Comparison of ENCODE assay signal across 31 cellular contexts in genomic region chr6:145860562-145860961, GRCh38.
"Had no signal": no experiment of that assay in that cellular context is flagged by ENCODE, and none has a peak within 500 bp of the region (broad histone marks: within the 10 kb centered on the region; RNA-seq: fewer than 3 reads in every experiment).

No MANE protein-coding gene starts in this region.

- H3K4me3 ChIP-seq: neural progenitor cell, ovary, psoas muscle, skin epidermis, smooth muscle cell, spleen, suprapubic skin, testis, tibial artery, transverse colon, upper lobe of right lung, uterus had no signal

- H3K4me2 ChIP-seq: neural progenitor cell, smooth muscle cell had no signal

- H3K4me1 ChIP-seq: neural progenitor cell, parathyroid adenoma, psoas muscle, suprapubic skin, testis, uterus had no signal

- H3K27ac ChIP-seq: neural progenitor cell, ovary, parathyroid adenoma, psoas muscle, skin epidermis, spleen, suprapubic skin, testis, tibial artery, transverse colon, upper lobe of right lung, uterus had no signal

- H3K4me1 Mint-ChIP-seq: nephron had no signal

- H2AFZ ChIP-seq: neural progenitor cell, parathyroid adenoma had no signal

- H3K36me3 ChIP-seq: neural progenitor cell, ovary, suprapubic skin, upper lobe of right lung, uterus had no signal

- H3K79me2 ChIP-seq: parathyroid adenoma had no signal

- H3K9me3 Mint-ChIP-seq: natural killer cell, type B pancreatic cell had no signal

- H3K27me3 Mint-ChIP-seq: progenitor cell of endocrine pancreas; stimulated activated memory B cell treated with anti-CD40 and anti-IgM and Interleukin-4, amounts not matched to agents 10 μg/mL and 1 μg/mL and 100 μg/mL, for 72 hours; stimulated activated naive CD8-positive, alpha-beta T cell treated with anti-CD3 and anti-CD28 coated beads, Interleukin-15, amount 100 ng/mL, for 72 hours; type B pancreatic cell had no signal

- H3K27me3 ChIP-seq: neural progenitor cell, ovary, spleen, suprapubic skin, testis, tibial artery, transverse colon, upper lobe of right lung, uterus had no signal

- H3K4me3 Mint-ChIP-seq: natural killer cell; nephron; neural progenitor cell; stimulated activated memory B cell treated with anti-CD40 and anti-IgM and Interleukin-4, amounts not matched to agents 10 μg/mL and 1 μg/mL and 100 μg/mL, for 72 hours; stimulated activated naive CD8-positive, alpha-beta T cell treated with anti-CD3 and anti-CD28 coated beads, Interleukin-15, amount 100 ng/mL, for 72 hours; type B pancreatic cell had no signal

- H3K9ac ChIP-seq: neural progenitor cell, parathyroid adenoma had no signal

- H3K27ac Mint-ChIP-seq: natural killer cell; nephron; neural progenitor cell; progenitor cell of endocrine pancreas; stimulated activated memory B cell treated with anti-CD40 and anti-IgM and Interleukin-4, amounts not matched to agents 10 μg/mL and 1 μg/mL and 100 μg/mL, for 72 hours; stimulated activated naive CD8-positive, alpha-beta T cell treated with anti-CD3 and anti-CD28 coated beads, Interleukin-15, amount 100 ng/mL, for 72 hours; type B pancreatic cell had no signal

- H3K9me3 ChIP-seq: ovary, testis, upper lobe of right lung had no signal

- DNase-seq: natural killer cell; occipital lobe; ovary; posterior cingulate gyrus; psoas muscle; right cardiac atrium; spleen; stimulated activated CD4-positive, alpha-beta T cell treated with anti-CD3 and anti-CD28 coated beads, Interleukin-12 subunit alpha, Interleukin-12 subunit beta, amount 100 ng/mL, for 4 hours; stimulated activated CD4-positive, alpha-beta T cell treated with anti-CD3 and anti-CD28 coated beads, Interleukin-1b, Interleukin-23, amount 100 ng/mL, for 48 hours; stimulated activated CD4-positive, alpha-beta T cell treated with anti-CD3 and anti-CD28 coated beads, Interleukin-4, amount 100 ng/mL, for 1 hour; stimulated activated CD4-positive, alpha-beta T cell treated with anti-CD3 and anti-CD28 coated beads, Interleukin-4, amount 100 ng/mL, for 4 hours; stimulated activated CD8-positive, alpha-beta memory T cell treated with anti-CD3 and anti-CD28 coated beads, Interleukin-4, amount 100 ng/mL, for 48 hours; stimulated activated naive CD4-positive, alpha-beta T cell; stimulated activated naive CD8-positive, alpha-beta T cell treated with anti-CD3 and anti-CD28 coated beads, Interleukin-15, amount 100 ng/mL, for 72 hours; stimulated activated naive CD8-positive, alpha-beta T cell treated with anti-CD3 and anti-CD28 coated beads, Interleukin-15, Interleukin-2, amounts not matched to agents 100 U/mL and 50 U/mL, for 24 hours; substantia nigra; testis; tibial artery; transverse colon; upper lobe of right lung; uterus had no signal

- ATAC-seq: natural killer cell; psoas muscle; right cardiac atrium; sciatic nerve; stimulated activated memory B cell treated with anti-CD40 and anti-IgM and Interleukin-4, amounts not matched to agents 10 μg/mL and 1 μg/mL and 100 μg/mL, for 72 hours; stimulated activated naive CD8-positive, alpha-beta T cell treated with anti-CD3 and anti-CD28 coated beads, Interleukin-15, amount 100 ng/mL, for 72 hours; stimulated activated naive CD8-positive, alpha-beta T cell treated with anti-CD3 and anti-CD28 coated beads, Interleukin-15, Interleukin-2, amounts not matched to agents 100 U/mL and 50 U/mL, for 24 hours; upper lobe of right lung had no signal
